ENCODE assay signal across 9 cellular contexts in the genomic region with DNA sequence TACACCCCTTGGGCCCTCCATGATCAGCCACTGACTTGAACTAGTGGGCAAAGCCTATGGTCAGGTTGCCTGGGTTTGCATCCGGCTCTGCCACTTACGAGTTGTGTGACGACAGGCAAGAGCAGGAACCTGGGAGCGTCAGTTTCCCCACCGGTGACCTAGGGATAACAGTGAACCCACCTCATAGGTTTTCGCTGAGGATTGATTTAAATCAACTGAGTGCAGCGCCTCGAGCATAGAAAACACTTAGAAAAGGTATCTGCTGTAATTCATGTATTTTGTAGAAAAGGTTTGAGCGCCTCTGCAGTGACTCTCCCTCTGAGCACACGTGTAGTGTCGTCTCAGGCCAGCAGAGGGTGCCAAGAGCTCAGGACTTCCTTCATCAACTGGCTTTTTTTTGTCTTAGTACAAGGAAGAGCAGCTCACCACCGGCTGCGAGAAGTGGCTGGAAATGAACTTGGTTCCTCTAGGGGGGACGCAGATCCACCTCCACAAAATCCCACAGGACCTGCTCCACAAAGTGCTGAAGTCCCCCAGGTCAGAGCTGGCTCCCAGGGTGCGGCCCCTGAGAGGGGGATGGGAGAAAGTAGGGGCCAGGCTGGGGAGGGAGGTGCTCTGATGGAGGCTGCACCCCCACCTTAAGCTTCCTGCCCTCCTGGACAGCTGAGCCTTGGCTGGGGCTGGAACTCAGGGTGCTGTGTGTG. TPM values are rescaled to one million over a fixed set of nuclear protein-coding genes. Genes with fewer than 3 reads are reported as not detected.
DNase-seq lines count a peak whose midpoint lies in the region; ATAC-seq, FAIRE-seq and TF ChIP-seq lines count a peak whose summit lies in the region.
"Had no signal": no experiment of that assay in that cellular context is flagged by ENCODE, and none has a peak within 500 bp of the region (broad histone marks: within the 10 kb centered on the region; RNA-seq: fewer than 3 reads in every experiment).

No MANE protein-coding gene starts in this region.

- 21 to 26% methylated on average over 15 of the region's 15 CpGs for WGBS in pancreas, 2 donors
- WGBS in thyroid gland, 2 donors = 19 to 24% methylated on average over 15 of the region's 15 CpGs

- H3K4me2 ChIP-seq in Loucy (ENCODE audit: low read depth, low read length, poor library complexity, severe bottlenecking) = peak overlapping the region; percentile 40

- CTCF ChIA-PET in CD4-positive, alpha-beta memory T cell (lab: Charles Lee; ENCODE audit: partially characterized antibody) = interaction anchor here (0.7 to 6.2 kb wide), 31 partner anchors 9 to 1261 kb away, joined by 3 to 88 read pairs (median 4); no protein-coding TSS in a partner anchor
- CTCF ChIA-PET in activated naive CD4-positive, alpha-beta T cell treated with anti-CD3 and anti-CD28 coated beads for 36 hours (lab: Charles Lee) = interaction anchor here (0.7 to 4.2 kb wide), 33 partner anchors 8 to 267 kb away, joined by 3 to 44 read pairs (median 4); a partner anchor contains a TSS

- peak overlapping the region in 4 of 7 donors; percentile 1 to 54 (median 47) for H3K27ac Mint-ChIP-seq in CD4-positive, alpha-beta memory T cell
- no peak overlapping the region for H3K27ac Mint-ChIP-seq in activated naive CD4-positive, alpha-beta T cell treated with anti-CD3 and anti-CD28 coated beads for 36 hours

- intact Hi-C loops in CD4-positive, alpha-beta memory T cell (cut with micrococcal nuclease) = loop anchor here (1.0 to 2.0 kb wide), 4 partner anchors 44 to 834 kb away; no protein-coding TSS in a partner anchor
- intact Hi-C loops in activated naive CD4-positive, alpha-beta T cell treated with anti-CD3 and anti-CD28 coated beads for 36 hours (cut with micrococcal nuclease) = loop anchor here (1.0 kb wide), 4 partner anchors 44 to 406 kb away; no protein-coding TSS in a partner anchor
- intact Hi-C loops in pancreas (cut with DNase I) = loop anchor here in 2 of 3 donors (5.0 to 10.0 kb wide), 2 partner anchors 139 to 266 kb away; a partner anchor contains a TSS
- intact Hi-C loops in thyroid gland (cut with DNase I) = loop anchor here (2.0 to 10.0 kb wide), 4 partner anchors 44 to 406 kb away; no protein-coding TSS in a partner anchor

- no peaks in the 10 kb centered on the region for H3K27me3 ChIP-seq in CD4-positive, alpha-beta memory T cell (ENCODE audit: insufficient read depth, low read length)
- H3K27me3 ChIP-seq in Loucy (ENCODE audit: insufficient read depth, low read length, poor library complexity, severe bottlenecking) (no peaks in the 10 kb centered on the region), SJCRH30 (no peaks in the 10 kb centered on the region), pancreas (no peaks in the 10 kb centered on the region), thyroid gland (no peaks in the 10 kb centered on the region)

- no peaks in the 10 kb centered on the region for H3K9me2 ChIP-seq in Loucy (replicated peaks; ENCODE audit: low read depth, low read length)

- H3K9me3 ChIP-seq in CD4-positive, alpha-beta memory T cell (ENCODE audit: control insufficient read depth in 1 of 2, low read length in 2 of 2) = no peaks in the 10 kb centered on the region
- H3K9me3 ChIP-seq in Loucy (ENCODE audit: insufficient read depth, low read depth, low read length) (no peaks in the 10 kb centered on the region), SJCRH30 (replicated peaks) (no peaks in the 10 kb centered on the region), pancreas (no peaks in the 10 kb centered on the region), thyroid gland (no peaks in the 10 kb centered on the region)

- no peaks in the 10 kb centered on the region for H3K79me2 ChIP-seq in Loucy (ENCODE audit: insufficient read depth, low read length)

- peak overlapping the region in 6 of 8 donors; percentile 53 to 74 (median 60) for H3K4me3 Mint-ChIP-seq in CD4-positive, alpha-beta memory T cell
- H3K4me3 Mint-ChIP-seq in activated naive CD4-positive, alpha-beta T cell treated with anti-CD3 and anti-CD28 coated beads for 36 hours = no peak overlapping the region

- DNase-seq in CD4-positive, alpha-beta memory T cell = peak; percentile 55 to 63 (median 56)
- DNase-seq in SJCRH30 (peak; percentile 68 to 91), globus pallidus (ENCODE audit: low spot score) (peak; percentile 84), pancreas (peak in 5 of 6 donors; percentile 53 to 85 (median 74)), thyroid gland (peak; percentile 65 to 77)
- peak; percentile 82 for DNase-seq in activated naive CD4-positive, alpha-beta T cell treated with anti-CD3 and anti-CD28 coated beads for 36 hours

- TF ChIP-seq CTCF in Loucy (conservative IDR thresholded peaks at IDR 0.05; ENCODE audit: low read length) (peak; percentile 88), pancreas (IDR thresholded peaks at IDR 0.05) (peak; percentile 81 to 92 (median 84)), thyroid gland (IDR thresholded peaks at IDR 0.05) (peak; percentile 78 to 95 (median 90))

- ATAC-seq in GM21515 (IDR thresholded peaks at IDR 0.05; ENCODE audit: unreplicated experiment) (peak; percentile 77), pancreas (peak; percentile 95 to 98 (median 98))

- no peak for TF ChIP-seq POLR2A in thyroid gland (IDR thresholded peaks at IDR 0.05)

- H3K36me3 Mint-ChIP-seq in CD4-positive, alpha-beta memory T cell = no peaks in the 10 kb centered on the region
- no peaks in the 10 kb centered on the region for H3K36me3 Mint-ChIP-seq in activated naive CD4-positive, alpha-beta T cell treated with anti-CD3 and anti-CD28 coated beads for 36 hours (ENCODE audit: low read depth)

- no peak overlapping the region for H3K27ac ChIP-seq in CD4-positive, alpha-beta memory T cell (ENCODE audit: low read depth, low read length)
- H3K27ac ChIP-seq in SJCRH30 = no peak overlapping the region
- H3K27ac ChIP-seq in pancreas = no peak overlapping the region
- H3K27ac ChIP-seq in thyroid gland = no peak overlapping the region
- H3K27ac ChIP-seq: SK-N-MC had no signal

- no peaks in the 10 kb centered on the region for H3F3A ChIP-seq in Loucy (ENCODE audit: low read depth)

- H3K4me3 ChIP-seq in CD4-positive, alpha-beta memory T cell (ENCODE audit: low read length in 2 of 2) = peak overlapping the region in 1 of 2 donors; percentile 6
- H3K4me3 ChIP-seq in Loucy (ENCODE audit: low read length, poor library complexity, severe bottlenecking) (peak overlapping the region; percentile 43), SJCRH30 (no peak overlapping the region), pancreas (peak overlapping the region in 1 of 4 donors; percentile 13), thyroid gland (replicated peaks in 1 of 3) (no peak overlapping the region)
- H3K4me3 ChIP-seq: SK-N-MC had no signal

- peaks cover 12 to 27% (median 16%) of the 10 kb centered on the region in 4 donors for H3K4me1 Mint-ChIP-seq in CD4-positive, alpha-beta memory T cell
- peaks cover 3% of the 10 kb centered on the region for H3K4me1 Mint-ChIP-seq in activated naive CD4-positive, alpha-beta T cell treated with anti-CD3 and anti-CD28 coated beads for 36 hours (ENCODE audit: low read depth)

- peaks cover 0 to 5% of the 10 kb centered on the region in 2 donors for H3K27me3 Mint-ChIP-seq in CD4-positive, alpha-beta memory T cell
- no peaks in the 10 kb centered on the region for H3K27me3 Mint-ChIP-seq in activated naive CD4-positive, alpha-beta T cell treated with anti-CD3 and anti-CD28 coated beads for 36 hours (ENCODE audit: low read depth)

- no peak overlapping the region for H3K9ac ChIP-seq in Loucy (ENCODE audit: low read depth, low read length, poor library complexity, severe bottlenecking)

- FAIRE-seq in pancreas (lab: Jason Lieb, UNC) = peak; percentile 74

- POLR2A ChIA-PET in CD4-positive, alpha-beta memory T cell (lab: Charles Lee; ENCODE audit: partially characterized antibody) = interaction anchor here (0.5 to 1.2 kb wide), 4 partner anchors 48 to 266 kb away, joined by 3 to 5 read pairs (median 4); a partner anchor contains a TSS

- peaks cover 17% of the 10 kb centered on the region for H3K4me1 ChIP-seq in CD4-positive, alpha-beta memory T cell (ENCODE audit: insufficient read depth, low read length)
- H3K4me1 ChIP-seq in Loucy (ENCODE audit: insufficient read depth, low read length, poor library complexity, severe bottlenecking) = no peaks in the 10 kb centered on the region
- H3K4me1 ChIP-seq in SJCRH30 = peaks cover 2% of the 10 kb centered on the region; the same call in 1 of the 2 replicates
- peaks cover 0 to 5% (median 0%) of the 10 kb centered on the region in 3 donors for H3K4me1 ChIP-seq in pancreas
- peaks cover 3 to 5% of the 10 kb centered on the region in 2 donors for H3K4me1 ChIP-seq in thyroid gland

- H3K9me3 Mint-ChIP-seq in CD4-positive, alpha-beta memory T cell = peaks cover 0 to 3% (median 0%) of the 10 kb centered on the region in 8 donors
- no peaks in the 10 kb centered on the region for H3K9me3 Mint-ChIP-seq in activated naive CD4-positive, alpha-beta T cell treated with anti-CD3 and anti-CD28 coated beads for 36 hours

- no peaks in the 10 kb centered on the region for H4K20me1 ChIP-seq in Loucy (ENCODE audit: insufficient read depth, low read length, poor library complexity, severe bottlenecking)

- H2AFZ ChIP-seq in Loucy (ENCODE audit: low read length) = peak overlapping the region; percentile 82

- no peaks in the 10 kb centered on the region for H3K36me3 ChIP-seq in CD4-positive, alpha-beta memory T cell (ENCODE audit: insufficient read depth, low read length)
- H3K36me3 ChIP-seq in Loucy (ENCODE audit: insufficient read depth, low read length) = no peaks in the 10 kb centered on the region
- no peaks in the 10 kb centered on the region for H3K36me3 ChIP-seq in SJCRH30
- no peaks in the 10 kb centered on the region for H3K36me3 ChIP-seq in pancreas
- H3K36me3 ChIP-seq in thyroid gland = no peaks in the 10 kb centered on the region

RNA-seq across cellular contexts. Expression of a gene that starts 27.7 kb away (rescaled TPM):
- total RNA-seq in CD4-positive, alpha-beta memory T cell = not detected
- polyA plus RNA-seq in CD4-positive, alpha-beta memory T cell = under 1 TPM in 1 of 2 donors, not detected in 1; 0.09 TPM
- not detected in 2 replicates for total RNA-seq in SJCRH30 (2014; rRNA removed; shearing (Covaris generic))
- not detected for total RNA-seq in activated naive CD4-positive, alpha-beta T cell treated with anti-CD3 and anti-CD28 coated beads for 36 hours
- total RNA-seq in pancreas (under 1 TPM in 3 of 6 donors, not detected in 3; 0.14 to 0.43 (median 0.28) TPM), thyroid gland (under 1 TPM in 1 of 4 donors, not detected in 3; 0.11 TPM)
- under 1 TPM; 0.34 to 0.52 TPM for polyA plus RNA-seq in pancreas
